ENCODE assay signal across 9 cellular contexts in the genomic region with DNA sequence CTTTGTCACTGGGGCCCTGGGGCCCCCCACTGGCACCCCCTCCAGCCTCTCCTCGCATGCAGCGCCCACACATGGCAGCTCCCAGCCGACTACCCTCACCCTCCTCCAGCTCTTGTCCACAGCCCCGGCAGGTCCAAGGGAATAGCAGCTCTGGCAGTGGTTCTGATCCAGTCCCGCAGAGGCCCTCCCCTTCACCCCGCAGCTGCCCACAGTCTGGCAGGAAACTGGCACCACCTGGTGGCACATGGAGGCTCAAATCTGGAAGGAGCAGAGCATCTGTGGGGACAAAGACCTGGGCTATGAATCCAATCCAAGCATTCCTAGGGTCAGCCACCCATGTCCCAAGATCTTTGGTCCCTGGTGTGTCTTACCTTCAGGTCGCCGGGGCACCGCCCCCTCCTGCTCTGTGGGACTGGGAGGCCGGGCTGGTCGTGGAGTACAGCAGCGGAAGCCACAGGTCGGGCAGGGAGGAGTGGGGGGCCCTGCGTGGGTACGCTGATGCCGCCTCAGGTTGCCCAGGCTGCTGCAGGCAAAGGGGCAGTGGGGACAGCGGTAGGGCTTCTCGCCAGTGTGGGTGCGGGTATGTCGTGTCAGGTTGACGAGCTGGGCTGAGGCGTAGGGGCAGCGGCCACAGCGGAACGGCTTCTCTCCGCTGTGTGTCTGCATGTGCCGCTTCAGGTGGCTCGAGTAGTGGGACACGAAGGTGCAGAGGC. TPM values are rescaled to one million over a fixed set of nuclear protein-coding genes. Genes with fewer than 3 reads are reported as not detected.
A peak's percentile ranks its signal among the peaks of the same experiment; 100 is the strongest.
DNase-seq lines count a peak whose midpoint lies in the region; ATAC-seq and TF ChIP-seq lines count a peak whose summit lies in the region.
"Had no signal": no experiment of that assay in that cellular context is flagged by ENCODE, and none has a peak within 500 bp of the region (broad histone marks: within the 10 kb centered on the region; RNA-seq: fewer than 3 reads in every experiment).

No MANE protein-coding gene starts in this region.

- H3K27ac Mint-ChIP-seq in activated T-cell treated with anti-CD3 and anti-CD28 coated beads, Interleukin-2, amount 50 U/mL, for 24 hours = peak overlapping the region; percentile 83

- no peak overlapping the region for H3K4me3 Mint-ChIP-seq in activated T-cell treated with anti-CD3 and anti-CD28 coated beads, Interleukin-2, amount 50 U/mL, for 24 hours

- no peak overlapping the region for H3K27ac ChIP-seq in OCI-LY1 (ENCODE audit: low read depth, low read length, poor library complexity, severe bottlenecking)
- H3K27ac ChIP-seq in smooth muscle cell (ENCODE audit: low read depth) = peak overlapping the region; percentile 19
- no peak overlapping the region for H3K27ac ChIP-seq in SJCRH30

- peaks cover 25% of the 10 kb centered on the region for H3K4me1 ChIP-seq in OCI-LY1 (ENCODE audit: insufficient read depth, low read length, severe bottlenecking)
- peaks cover 7% of the 10 kb centered on the region for H3K4me1 ChIP-seq in smooth muscle cell (ENCODE audit: low read depth)
- peaks cover 13% of the 10 kb centered on the region; the same call in 1 of the 2 replicates for H3K4me1 ChIP-seq in SJCRH30

- TF ChIP-seq POLR2A in erythroblast (IDR thresholded peaks at IDR 0.05; ENCODE audit: low read length) = peak; percentile 22

- no peaks in the 10 kb centered on the region for H3K9me3 Mint-ChIP-seq in activated T-cell treated with anti-CD3 and anti-CD28 coated beads, Interleukin-2, amount 50 U/mL, for 24 hours

- H3K36me3 ChIP-seq in OCI-LY1 (ENCODE audit: insufficient read depth, low read length) (peaks cover 90% of the 10 kb centered on the region), smooth muscle cell (ENCODE audit: low read depth) (no peaks in the 10 kb centered on the region), SJCRH30 (peaks cover 70% of the 10 kb centered on the region)

- H4K20me1 ChIP-seq in OCI-LY1 (ENCODE audit: insufficient read depth, low read length) = no peaks in the 10 kb centered on the region
- no peaks in the 10 kb centered on the region for H4K20me1 ChIP-seq in smooth muscle cell (ENCODE audit: low read depth)

- DNase-seq in activated T-cell treated with anti-CD3 and anti-CD28 coated beads, Interleukin-2, amount 50 U/mL, for 24 hours = peak; percentile 46
- DNase-seq in activated T-cell treated with anti-CD3 and anti-CD28 coated beads, Interleukin-2, amount 50 U/mL, for 1 hour = no peak
- DNase-seq in erythroblast (lab: John Stamatoyannopoulos, UW) = no peak
- no peak for DNase-seq in smooth muscle cell (lab: John Stamatoyannopoulos, UW; ENCODE audit: unreplicated experiment)
- DNase-seq in SJCRH30 = no peak
- DNase-seq: DMS79 treated with DMSO at 0.1 percent for 48 hours had no signal

- TF ChIP-seq CTCF in OCI-LY1 (IDR thresholded peaks at IDR 0.05; ENCODE audit: low read length) (peak; percentile 52), smooth muscle cell (IDR thresholded peaks at IDR 0.05; ENCODE audit: borderline replicate concordance, insufficient read depth, poor library complexity, severe bottlenecking) (peak; percentile 6)

- no peaks in the 10 kb centered on the region for H3K79me2 ChIP-seq in OCI-LY1 (ENCODE audit: insufficient read depth, low read length)
- peaks cover 19% of the 10 kb centered on the region for H3K79me2 ChIP-seq in smooth muscle cell (ENCODE audit: low read depth)

- WGBS in smooth muscle cell (ENCODE audit: low lambda C conversion rate) = 97% methylated on average over 22 of the region's 29 CpGs

- peaks cover 47% of the 10 kb centered on the region for H3K4me1 Mint-ChIP-seq in activated T-cell treated with anti-CD3 and anti-CD28 coated beads, Interleukin-2, amount 50 U/mL, for 24 hours (ENCODE audit: low read depth)

- no peaks in the 10 kb centered on the region for H3K27me3 Mint-ChIP-seq in activated T-cell treated with anti-CD3 and anti-CD28 coated beads, Interleukin-2, amount 50 U/mL, for 24 hours

- no peak overlapping the region for H3K4me3 ChIP-seq in OCI-LY1 (ENCODE audit: low read depth, low read length, poor library complexity, severe bottlenecking)
- H3K4me3 ChIP-seq in smooth muscle cell = no peak overlapping the region
- H3K4me3 ChIP-seq in SJCRH30 = no peak overlapping the region

- H3K4me2 ChIP-seq in OCI-LY1 (ENCODE audit: low read length) (no peak overlapping the region), smooth muscle cell (no peak overlapping the region)

- H2AFZ ChIP-seq in OCI-LY1 (ENCODE audit: low read length) (no peak overlapping the region), smooth muscle cell (ENCODE audit: low read depth) (no peak overlapping the region)

- ATAC-seq in GM21447 (IDR thresholded peaks at IDR 0.05; ENCODE audit: unreplicated experiment) = no peak
- ATAC-seq in GM18867 (IDR thresholded peaks at IDR 0.05; ENCODE audit: unreplicated experiment) = no peak

- no peaks in the 10 kb centered on the region for H3K9me2 ChIP-seq in OCI-LY1 (ENCODE audit: low read depth, low read length)

- no peaks in the 10 kb centered on the region for H3K9me3 ChIP-seq in OCI-LY1 (ENCODE audit: low read length)
- H3K9me3 ChIP-seq in smooth muscle cell (replicated peaks; ENCODE audit: low read depth) = no peaks in the 10 kb centered on the region
- H3K9me3 ChIP-seq in SJCRH30 (replicated peaks) = no peaks in the 10 kb centered on the region

- no peak overlapping the region for H3K9ac ChIP-seq in OCI-LY1 (ENCODE audit: low read length)
- no peak overlapping the region for H3K9ac ChIP-seq in smooth muscle cell (ENCODE audit: low read depth)

- H3K27me3 ChIP-seq in OCI-LY1 (ENCODE audit: insufficient read depth, low read length) (no peaks in the 10 kb centered on the region), smooth muscle cell (ENCODE audit: low read depth) (no peaks in the 10 kb centered on the region), SJCRH30 (no peaks in the 10 kb centered on the region)

- H3K36me3 Mint-ChIP-seq in activated T-cell treated with anti-CD3 and anti-CD28 coated beads, Interleukin-2, amount 50 U/mL, for 24 hours (ENCODE audit: low read depth) = peaks cover 97% of the 10 kb centered on the region

- no peaks in the 10 kb centered on the region for H3F3A ChIP-seq in OCI-LY1 (ENCODE audit: insufficient read depth, low read length)
- peaks cover 3% of the 10 kb centered on the region for H3F3A ChIP-seq in smooth muscle cell (ENCODE audit: low read depth)

RNA-seq across cellular contexts. Expression of a gene that starts 2.3 kb away (rescaled TPM):
- 6.5 and 7.6 TPM in 2 replicates for total RNA-seq in smooth muscle cell
- polyA plus RNA-seq in smooth muscle cell = 15.7 and 21.3 TPM in 2 replicates
- 13.8 and 14.2 TPM in 2 replicates for total RNA-seq in SJCRH30 (2014; rRNA removed; shearing (Covaris generic))

RNA-seq across cellular contexts. Expression of a gene that starts 7.8 kb away (rescaled TPM):
- 84.5 and 88.4 TPM in 2 replicates for total RNA-seq in smooth muscle cell
- 128 and 155 TPM in 2 replicates for polyA plus RNA-seq in smooth muscle cell
- total RNA-seq in SJCRH30 (2014; rRNA removed; shearing (Covaris generic)) = 117 and 120 TPM in 2 replicates

RNA-seq across cellular contexts. Expression of a gene that starts 8.1 kb away (rescaled TPM):
- 30.6 and 36.4 TPM in 2 replicates for total RNA-seq in smooth muscle cell
- 70.2 and 80.0 TPM in 2 replicates for polyA plus RNA-seq in smooth muscle cell
- 50.9 and 59.5 TPM in 2 replicates for total RNA-seq in SJCRH30 (2014; rRNA removed; shearing (Covaris generic))

RNA-seq across cellular contexts. Expression of a gene that starts 21.7 kb away (rescaled TPM):
- 37.7 and 42.3 TPM in 2 replicates for total RNA-seq in smooth muscle cell
- 40.3 and 53.8 TPM in 2 replicates for polyA plus RNA-seq in smooth muscle cell
- total RNA-seq in SJCRH30 (2014; rRNA removed; shearing (Covaris generic)) = 86.8 and 89.4 TPM in 2 replicates

RNA-seq across cellular contexts. Expression of a gene that starts 31.1 kb away (rescaled TPM):
- 30.2 and 32.8 TPM in 2 replicates for total RNA-seq in smooth muscle cell
- polyA plus RNA-seq in smooth muscle cell = 48.7 and 60.0 TPM in 2 replicates
- 160 and 163 TPM in 2 replicates for total RNA-seq in SJCRH30 (2014; rRNA removed; shearing (Covaris generic))
